Comparison of ENCODE assay signal across 15 cellular contexts in the genomic region with DNA sequence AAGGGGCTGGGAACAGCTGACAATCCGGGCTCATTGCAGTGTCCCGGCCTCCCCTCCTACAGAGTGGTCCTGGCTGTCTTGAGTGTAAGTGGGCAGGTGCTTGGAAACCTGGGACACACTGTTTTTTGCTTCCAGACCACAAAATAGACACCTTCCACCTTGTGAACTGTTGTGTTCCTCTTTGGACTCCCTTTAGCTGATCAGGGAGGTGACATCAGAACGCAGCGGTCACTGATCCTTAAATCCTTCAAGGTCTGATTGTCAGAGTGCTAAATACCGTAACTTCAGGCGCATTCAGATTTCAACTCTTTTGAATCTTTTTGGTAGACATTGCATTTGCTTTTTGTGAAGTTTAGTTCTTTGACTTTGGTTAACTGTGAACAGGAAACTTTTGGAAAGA. TPM values are rescaled to one million over a fixed set of nuclear protein-coding genes. Genes with fewer than 3 reads are reported as not detected.
"Had no signal": no experiment of that assay in that cellular context is flagged by ENCODE, and none has a peak within 500 bp of the region (broad histone marks: within the 10 kb centered on the region; RNA-seq: fewer than 3 reads in every experiment).

No MANE protein-coding gene starts in this region.

- H3K27ac Mint-ChIP-seq: naive thymus-derived CD8-positive, alpha-beta T cell; stimulated activated naive B cell treated with anti-CD40 and anti-IgM and Interleukin-4, amounts not matched to agents 10 μg/mL and 1 μg/mL and 100 μg/mL, for 72 hours; stimulated activated naive CD8-positive, alpha-beta T cell treated with anti-CD3 and anti-CD28 coated beads, Interleukin-15, amount 100 ng/mL, for 72 hours had no signal

- H3K9me3 ChIP-seq: gastrocnemius medialis, neutrophil, sigmoid colon, testis, tibial nerve, upper lobe of right lung had no signal

- H3K27ac ChIP-seq: gastrocnemius medialis, neutrophil, sigmoid colon, skin epidermis, testis, tibial nerve, upper lobe of right lung had no signal

- H3K36me3 Mint-ChIP-seq: naive thymus-derived CD8-positive, alpha-beta T cell had no signal

- H3K36me3 ChIP-seq: gastrocnemius medialis, neutrophil, sigmoid colon, tibial nerve, upper lobe of right lung had no signal

- DNase-seq: effector memory CD4-positive, alpha-beta T cell; gastrocnemius medialis; glutamatergic neuron; naive thymus-derived CD8-positive, alpha-beta T cell; sigmoid colon; stimulated activated CD4-positive, alpha-beta T cell treated with anti-CD3 and anti-CD28 coated beads, Interleukin-2, amount 100 ng/mL, for 24 hours; stimulated activated CD4-positive, alpha-beta T cell treated with anti-CD3 and anti-CD28 coated beads, Interleukin-4, amount 100 ng/mL, for 4 hours; stimulated activated naive B cell treated with anti-CD40 and anti-IgM and Interleukin-4, amounts not matched to agents 10 μg/mL and 1 μg/mL and 100 μg/mL, for 72 hours; stimulated activated naive CD8-positive, alpha-beta T cell treated with anti-CD3 and anti-CD28 coated beads, Interleukin-15, amount 100 ng/mL, for 72 hours; testis; upper lobe of right lung had no signal

- H3K4me3 ChIP-seq: gastrocnemius medialis, sigmoid colon, skin epidermis, testis, tibial nerve, upper lobe of right lung had no signal

- H3K4me3 Mint-ChIP-seq: naive thymus-derived CD8-positive, alpha-beta T cell; stimulated activated naive B cell treated with anti-CD40 and anti-IgM and Interleukin-4, amounts not matched to agents 10 μg/mL and 1 μg/mL and 100 μg/mL, for 72 hours; stimulated activated naive CD8-positive, alpha-beta T cell treated with anti-CD3 and anti-CD28 coated beads, Interleukin-15, amount 100 ng/mL, for 72 hours had no signal

- H3K9me3 Mint-ChIP-seq: naive thymus-derived CD8-positive, alpha-beta T cell; stimulated activated naive B cell treated with anti-CD40 and anti-IgM and Interleukin-4, amounts not matched to agents 10 μg/mL and 1 μg/mL and 100 μg/mL, for 72 hours; stimulated activated naive CD8-positive, alpha-beta T cell treated with anti-CD3 and anti-CD28 coated beads, Interleukin-15, amount 100 ng/mL, for 72 hours had no signal

- H3K27me3 ChIP-seq: sigmoid colon, testis, tibial nerve had no signal

- ATAC-seq: gastrocnemius medialis; naive thymus-derived CD8-positive, alpha-beta T cell; stimulated activated naive CD8-positive, alpha-beta T cell treated with anti-CD3 and anti-CD28 coated beads, Interleukin-15, amount 100 ng/mL, for 72 hours; upper lobe of right lung had no signal

RNA-seq across cellular contexts. Expression of gene PPP1R3G, which starts 6.1 kb away (rescaled TPM):
- polyA plus RNA-seq: naive thymus-derived CD8-positive, alpha-beta T cell; neural cell had no signal
